Comparison of ENCODE assay signal across 8 cellular contexts in genomic region chr12:94460594-94460959, GRCh38. TPM values are rescaled to one million over a fixed set of nuclear protein-coding genes. Genes with fewer than 3 reads are reported as not detected.
A peak's percentile ranks its signal among the peaks of the same experiment; 100 is the strongest.
DNase-seq lines count a peak whose midpoint lies in the region; ATAC-seq, FAIRE-seq and TF ChIP-seq lines count a peak whose summit lies in the region.

No MANE protein-coding gene starts in this region.

- FAIRE-seq in H54 (lab: Jason Lieb, UNC), result peak; percentile 68
- FAIRE-seq in small intestine (lab: Jason Lieb, UNC), result no peak

- no peak for TF ChIP-seq EP300 in gastroesophageal sphincter (IDR thresholded peaks at IDR 0.05)

- no peak for ATAC-seq in gastroesophageal sphincter
- ATAC-seq in HG02970 (IDR thresholded peaks at IDR 0.05; ENCODE audit: low FRiP score, unreplicated experiment), result no peak
- ATAC-seq in GM19452 (IDR thresholded peaks at IDR 0.05; ENCODE audit: unreplicated experiment), result no peak

- 5 to 8% methylated on average over 3 to 6 of the region's 6 CpGs for WGBS in gastroesophageal sphincter (ENCODE audit: low coverage in 1 of 2), 2 donors
- WGBS in small intestine, 3 donors, result 22 to 28% (median 24%) methylated on average over 6 of the region's 6 CpGs

- H3K27me3 ChIP-seq in gastroesophageal sphincter (no peaks in the 10 kb centered on the region), small intestine (ENCODE audit: control insufficient read depth in 2 of 2, insufficient read depth in 2 of 2, low read length in 2 of 2) (no peaks in the 10 kb centered on the region)

- no peaks in the 10 kb centered on the region for H3K9me3 ChIP-seq in gastroesophageal sphincter
- no peaks in the 10 kb centered on the region for H3K9me3 ChIP-seq in small intestine (ENCODE audit: control insufficient read depth, low read depth)

- peaks cover 0 to 27% (median 0%) of the 10 kb centered on the region in 3 donors for H3K4me1 ChIP-seq in gastroesophageal sphincter
- H3K4me1 ChIP-seq in small intestine (ENCODE audit: control insufficient read depth in 2 of 2, insufficient read depth in 1 of 2, low read depth in 1 of 2, low read length in 1 of 2), result peaks cover 0 to 5% of the 10 kb centered on the region in 2 donors

- TF ChIP-seq POLR2A in H54 (IDR thresholded peaks at IDR 0.05; ENCODE audit: low read depth, low read length) (no peak), gastroesophageal sphincter (IDR thresholded peaks at IDR 0.05) (no peak)

- DNase-seq in H54 (ENCODE audit: insufficient read length, low spot score) (no peak), SW480 (ENCODE audit: low spot score) (peak; percentile 1), small intestine (no peak), NK-92 (lab: John Stamatoyannopoulos, UW; ENCODE audit: unreplicated experiment) (no peak)
- DNase-seq in stimulated activated CD4-positive, alpha-beta T cell treated with anti-CD3 and anti-CD28 coated beads, Interleukin-12 subunit alpha, Interleukin-12 subunit beta, amount 100 ng/mL, for 4 hours, result no peak

- no peak for TF ChIP-seq CTCF in gastroesophageal sphincter (IDR thresholded peaks at IDR 0.05)

- H3K27ac ChIP-seq in gastroesophageal sphincter (peak overlapping the region; percentile 75 to 97 (median 94)), small intestine (ENCODE audit: low read depth in 1 of 2, low read length in 1 of 2) (peak overlapping the region; percentile 87 to 93)

- H3K36me3 ChIP-seq in gastroesophageal sphincter (no peaks in the 10 kb centered on the region), small intestine (ENCODE audit: control insufficient read depth in 2 of 2, insufficient read depth in 2 of 2, low read length in 2 of 2) (no peaks in the 10 kb centered on the region)

- peak overlapping the region; percentile 64 to 69 for H3K4me3 ChIP-seq in gastroesophageal sphincter
- H3K4me3 ChIP-seq in small intestine (ENCODE audit: low read depth in 1 of 2, low read length in 2 of 2), result peak overlapping the region; percentile 44 to 76

RNA-seq across cellular contexts. Expression of gene CEP83, which starts 0.9 kb away (rescaled TPM):
- 10 to 100 TPM in 2 of 4 donors, 1 to 10 TPM in 2; 6.3 to 24.8 (median 11.3) TPM for total RNA-seq in gastroesophageal sphincter
- 1 to 10 TPM; 3.8 to 6.3 (median 6.0) TPM for polyA plus RNA-seq in small intestine
